Comparison of ENCODE assay signal across 25 cellular contexts in the genomic region with DNA sequence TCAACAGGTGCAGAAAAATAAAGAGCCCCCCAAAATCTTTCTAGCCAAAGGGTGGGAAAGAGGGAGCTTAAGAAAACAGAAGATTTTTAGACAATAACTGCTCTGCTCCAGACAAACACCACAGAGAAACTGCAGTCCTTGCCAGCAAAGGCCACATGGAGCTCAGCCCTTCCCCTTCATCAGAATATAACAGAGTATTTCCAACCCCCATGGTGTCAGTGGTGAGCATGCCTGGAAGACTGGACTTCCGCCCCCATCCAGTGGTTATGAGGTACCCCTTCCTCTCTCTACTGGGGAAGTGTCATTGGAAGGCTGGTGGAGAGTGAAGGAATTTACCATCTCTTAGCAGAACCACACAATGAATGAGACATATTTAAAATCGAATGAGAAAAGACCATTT.
"Had no signal": no experiment of that assay in that cellular context is flagged by ENCODE, and none has a peak within 500 bp of the region (broad histone marks: within the 10 kb centered on the region; RNA-seq: fewer than 3 reads in every experiment).

No MANE protein-coding gene starts in this region.

- DNase-seq: activated CD4-positive, alpha-beta T cell treated with anti-CD3 and anti-CD28 coated beads for 48 hours; activated CD4-positive, alpha-beta T cell treated with anti-CD3 and anti-CD28 coated beads, Interleukin-2, amount 50 U/mL, for 4 hours; activated CD4-positive, CD25-positive, alpha-beta regulatory T cell treated with anti-CD3 and anti-CD28 coated beads, Interleukin-2, amount 50 U/mL, for 72 hours; activated naive CD4-positive, alpha-beta T cell treated with anti-CD3 and anti-CD28 coated beads, Interleukin-2, amount 50 U/mL, for 16 hours; activated naive CD8-positive, alpha-beta T cell treated with anti-CD3 and anti-CD28 coated beads, Interleukin-2, amount 10 ng/mL, durations not matched to agents 7 days and 5 days; activated T-cell treated with anti-CD3 and anti-CD28 coated beads for 4 hours; activated T-cell treated with anti-CD3 and anti-CD28 coated beads, Interleukin-2, amount 50 U/mL, for 72 hours; adrenal gland; anterior cingulate cortex; cerebellar nuclear complex; MM.1S; NCI-H1105; NCI-H1436; NCI-H187; NCI-H2081; NCI-H510A treated with DMSO at 0.1 percent for 48 hours; NCI-H69; NK-92 treated with Interleukin-12 subunit alpha and Interleukin-12 subunit beta, amount 100 ng/mL, for 24 hours; PC-3; SHP77; SW 1271 had no signal

- H3K4me1 Mint-ChIP-seq: activated naive CD8-positive, alpha-beta T cell treated with anti-CD3 and anti-CD28 coated beads, Interleukin-2, amount 10 ng/mL, durations not matched to agents 7 days and 5 days had no signal

- H3K36me3 Mint-ChIP-seq: activated naive CD8-positive, alpha-beta T cell treated with anti-CD3 and anti-CD28 coated beads, Interleukin-2, amount 10 ng/mL, durations not matched to agents 7 days and 5 days had no signal

- ATAC-seq: activated T-cell treated with anti-CD3 and anti-CD28 coated beads, Interleukin-2, amount 50 U/mL, for 72 hours; PC-3; SK-N-SH treated with all-trans-retinoic acid at 6 μM for 48 hours had no signal

- FAIRE-seq: RCC 7860 had no signal

- H3K27me3 ChIP-seq: adrenal gland, SJSA1 had no signal

- H3K27ac ChIP-seq: adrenal gland, KMS-11, SJSA1 had no signal

- H3K27ac Mint-ChIP-seq: activated naive CD8-positive, alpha-beta T cell treated with anti-CD3 and anti-CD28 coated beads, Interleukin-2, amount 10 ng/mL, durations not matched to agents 7 days and 5 days; activated T-cell treated with anti-CD3 and anti-CD28 coated beads, Interleukin-2, amount 50 U/mL, for 72 hours had no signal

- H3K4me3 Mint-ChIP-seq: activated naive CD8-positive, alpha-beta T cell treated with anti-CD3 and anti-CD28 coated beads, Interleukin-2, amount 10 ng/mL, durations not matched to agents 7 days and 5 days; activated T-cell treated with anti-CD3 and anti-CD28 coated beads, Interleukin-2, amount 50 U/mL, for 72 hours had no signal

- H3K9me3 ChIP-seq: adrenal gland had no signal

- H3K36me3 ChIP-seq: adrenal gland, SJSA1 had no signal

- H3K9me3 Mint-ChIP-seq: activated naive CD8-positive, alpha-beta T cell treated with anti-CD3 and anti-CD28 coated beads, Interleukin-2, amount 10 ng/mL, durations not matched to agents 7 days and 5 days; activated T-cell treated with anti-CD3 and anti-CD28 coated beads, Interleukin-2, amount 50 U/mL, for 72 hours had no signal

- H3K9ac ChIP-seq: KMS-11 had no signal

- H3K27me3 Mint-ChIP-seq: activated naive CD8-positive, alpha-beta T cell treated with anti-CD3 and anti-CD28 coated beads, Interleukin-2, amount 10 ng/mL, durations not matched to agents 7 days and 5 days had no signal

- H3K4me3 ChIP-seq: adrenal gland, SJSA1 had no signal

- H3K4me2 ChIP-seq: KMS-11 had no signal

- H3K4me1 ChIP-seq: adrenal gland, SJSA1 had no signal
